ENCODE assay signal across 23 cellular contexts in genomic region chr21:40623550-40623949, GRCh38.
DNase-seq lines count a peak whose midpoint lies in the region; FAIRE-seq and TF ChIP-seq lines count a peak whose summit lies in the region.
"Had no signal": no experiment of that assay in that cellular context is flagged by ENCODE, and none has a peak within 500 bp of the region (broad histone marks: within the 10 kb centered on the region; RNA-seq: fewer than 3 reads in every experiment).

No MANE protein-coding gene starts in this region.

- no peak overlapping the region for H3K4me3 Mint-ChIP-seq in activated T-helper 1 cell treated with anti-CD3 and anti-CD28 coated beads, Interleukin-12 subunit alpha, Interleukin-12 subunit beta, Interleukin-2, Interleukin-4 antibody, amounts not matched to agents 30 ng/mL and 10 ng/mL and 1 ng/mL, durations not matched to agents 14 hours and 24 hours and 36 hours
- H3K4me3 Mint-ChIP-seq: T-cell had no signal

- H2AK5ac ChIP-seq in H1 (ENCODE audit: low read depth, low read length) = no peak overlapping the region

- H3K36me3 ChIP-seq in HUES48 (ENCODE audit: control insufficient read depth, insufficient read depth, low read length) (no peaks in the 10 kb centered on the region), H1 (ENCODE audit: control insufficient read depth in 2 of 4, insufficient read depth in 4 of 4, low read length in 3 of 4) (no peaks in the 10 kb centered on the region)
- H3K36me3 ChIP-seq: MG63 had no signal

- H4K8ac ChIP-seq in H1 (ENCODE audit: extremely low read depth, insufficient read depth, low read length) = no peak overlapping the region

- FAIRE-seq in H1 (lab: Jason Lieb, UNC) = no peak
- FAIRE-seq: GM19239, HTR-8/SVneo had no signal

- CTCF ChIA-PET in H1 (lab: Charles Lee; ENCODE audit: partially characterized antibody) = interaction anchor here (1.4 kb wide), 1 partner anchor 172 kb away, joined by 4 read pairs; no protein-coding TSS in a partner anchor

- H3K4ac ChIP-seq in H1 (replicated peaks; ENCODE audit: insufficient read length, low read depth, low read length) = no peak overlapping the region

- no peaks in the 10 kb centered on the region for H3K23me2 ChIP-seq in H1 (ENCODE audit: low read depth, low read length)

- H3K27me3 Mint-ChIP-seq in activated T-helper 1 cell treated with anti-CD3 and anti-CD28 coated beads, Interleukin-12 subunit alpha, Interleukin-12 subunit beta, Interleukin-2, Interleukin-4 antibody, amounts not matched to agents 30 ng/mL and 10 ng/mL and 1 ng/mL, durations not matched to agents 14 hours and 24 hours and 36 hours (ENCODE audit: insufficient read depth) = no peaks in the 10 kb centered on the region
- H3K27me3 Mint-ChIP-seq: T-cell had no signal

- no peak overlapping the region for H3K14ac ChIP-seq in H1 (ENCODE audit: insufficient read length)

- no peak overlapping the region for H3K9ac ChIP-seq in HUES48 (ENCODE audit: low read depth, low read length)
- no peak overlapping the region for H3K9ac ChIP-seq in H1 (replicated peaks in 1 of 4; ENCODE audit: extremely low read depth in 1 of 4, low read depth in 3 of 4, low read length in 3 of 4)

- H3K9me3 ChIP-seq in HUES48 (ENCODE audit: control insufficient read depth, insufficient read depth, low read length) (no peaks in the 10 kb centered on the region), H1 (ENCODE audit: insufficient read depth in 2 of 2, low read depth in 1 of 2, low read length in 1 of 2) (no peaks in the 10 kb centered on the region)
- H3K9me3 ChIP-seq: MG63 had no signal

- intact Hi-C loops in activated T-helper 1 cell treated with anti-CD3 and anti-CD28 coated beads, Interleukin-12 subunit alpha, Interleukin-12 subunit beta, Interleukin-2, Interleukin-4 antibody, amounts not matched to agents 30 ng/mL and 10 ng/mL and 1 ng/mL, durations not matched to agents 14 hours and 24 hours and 36 hours (cut with micrococcal nuclease) = no loop called here

- no peak overlapping the region for H2AFZ ChIP-seq in H1 (ENCODE audit: low read length)

- H2BK15ac ChIP-seq in H1 (ENCODE audit: low read length) = no peak overlapping the region

- H3K4me1 Mint-ChIP-seq in activated T-helper 1 cell treated with anti-CD3 and anti-CD28 coated beads, Interleukin-12 subunit alpha, Interleukin-12 subunit beta, Interleukin-2, Interleukin-4 antibody, amounts not matched to agents 30 ng/mL and 10 ng/mL and 1 ng/mL, durations not matched to agents 14 hours and 24 hours and 36 hours (ENCODE audit: low read depth) = no peaks in the 10 kb centered on the region
- H3K4me1 Mint-ChIP-seq: T-cell had no signal

- H3K4me3 ChIP-seq in HUES48 (ENCODE audit: low read depth, low read length) = peak overlapping the region; percentile 17; the same call in 1 of the 2 replicates
- H3K4me3 ChIP-seq in H1 (ENCODE audit: extremely low read depth in 1 of 4, insufficient read depth in 2 of 4, low read depth in 3 of 4, low read length in 4 of 4) = no peak overlapping the region
- H3K4me3 ChIP-seq: MG63 had no signal

- no peak overlapping the region for H2BK20ac ChIP-seq in H1 (ENCODE audit: low read length)

- no peaks in the 10 kb centered on the region for H3K79me1 ChIP-seq in H1 (ENCODE audit: low read depth, low read length)

- H3K27ac Mint-ChIP-seq in activated T-helper 1 cell treated with anti-CD3 and anti-CD28 coated beads, Interleukin-12 subunit alpha, Interleukin-12 subunit beta, Interleukin-2, Interleukin-4 antibody, amounts not matched to agents 30 ng/mL and 10 ng/mL and 1 ng/mL, durations not matched to agents 14 hours and 24 hours and 36 hours = no peak overlapping the region
- H3K27ac Mint-ChIP-seq: T-cell had no signal

- H3K4me1 ChIP-seq in HUES48 (ENCODE audit: control insufficient read depth, insufficient read depth, low read length) = peaks cover 30% of the 10 kb centered on the region
- peaks cover 0 to 11% (median 8%) of the 10 kb centered on the region in 4 experiments; a peak in 5 of 7 replicates for H3K4me1 ChIP-seq in H1 (replicated peaks in 1 of 4; ENCODE audit: control insufficient read depth in 3 of 4, insufficient read depth in 4 of 4, low read length in 3 of 4)

- peak in 2 of 3 experiments; percentile 24 to 62 for DNase-seq in NCI-H1417 (lab: John Stamatoyannopoulos, UW)
- DNase-seq in NCI-H1417 treated with DMSO at 0.1 percent for 48 hours (lab: John Stamatoyannopoulos, UW) = no peak
- peak; percentile 18 for DNase-seq in NCI-H526 treated with DMSO at 0.1 percent for 48 hours (lab: John Stamatoyannopoulos, UW)
- no peak for DNase-seq in H1 (ENCODE audit: low read depth in 1 of 2, low spot score in 2 of 2)
- no peak for DNase-seq in iPS-NIHi11 (ENCODE audit: low spot score)
- no peak for DNase-seq in activated T-helper 1 cell treated with anti-CD3 and anti-CD28 coated beads, Interleukin-12 subunit alpha, Interleukin-12 subunit beta, Interleukin-2, Interleukin-4 antibody, amounts not matched to agents 30 ng/mL and 10 ng/mL and 1 ng/mL, durations not matched to agents 14 hours and 24 hours and 36 hours (ENCODE audit: low spot score)
- DNase-seq in substantia nigra (lab: John Stamatoyannopoulos, UW) = no peak
- DNase-seq: 8988T, ACHN, Calu3, GOT3, HCEC 1CT, IMR-90, KG1, MG63, NCI-H2029, NCI-H446 treated with DMSO at 0.1 percent for 48 hours, RPMI8226, SHP77, T-cell had no signal

- no peaks in the 10 kb centered on the region for H3K79me2 ChIP-seq in H1 (ENCODE audit: control insufficient read depth in 1 of 2, insufficient read depth in 2 of 2, low read length in 2 of 2)

- peak overlapping the region; percentile 10 to 17; a peak in 2 of 4 replicates for H3K4me2 ChIP-seq in H1 (ENCODE audit: insufficient read depth in 1 of 2, low read depth in 2 of 2, low read length in 2 of 2)

- H4K91ac ChIP-seq in H1 (replicated peaks; ENCODE audit: insufficient read length, low read length) = no peak overlapping the region

- H2BK5ac ChIP-seq in H1 (ENCODE audit: low read depth, low read length) = no peak overlapping the region

- no peak overlapping the region for H2BK120ac ChIP-seq in H1 (replicated peaks; ENCODE audit: low read depth, low read length)

- H3K9me3 Mint-ChIP-seq in activated T-helper 1 cell treated with anti-CD3 and anti-CD28 coated beads, Interleukin-12 subunit alpha, Interleukin-12 subunit beta, Interleukin-2, Interleukin-4 antibody, amounts not matched to agents 30 ng/mL and 10 ng/mL and 1 ng/mL, durations not matched to agents 14 hours and 24 hours and 36 hours = peaks cover 15% of the 10 kb centered on the region

- H3K27ac ChIP-seq in HUES48 (ENCODE audit: low read depth, low read length) = peak overlapping the region; percentile 60
- no peak overlapping the region for H3K27ac ChIP-seq in H1 (ENCODE audit: low read depth, low read length)
- H3K27ac ChIP-seq in substantia nigra (ENCODE audit: low read depth, low read length, poor library complexity, severe bottlenecking) = no peak overlapping the region

- TF ChIP-seq POLR2A in H1 (IDR thresholded peaks at IDR 0.05; ENCODE audit: control extremely low read depth in 1 of 2, low read depth in 2 of 2, low read length in 2 of 2) = no peak

- TF ChIP-seq RAD21 in H1 (IDR thresholded peaks at IDR 0.05 in 1 of 2, conservative IDR thresholded peaks at IDR 0.05 in 1 of 2; ENCODE audit: low read depth in 2 of 2, low read length in 2 of 2) = no peak

- no peak for TF ChIP-seq CTCF in H1 (IDR thresholded peaks at IDR 0.05; ENCODE audit: control extremely low read depth in 1 of 3, insufficient read depth in 1 of 3, low read depth in 1 of 3, low read length in 3 of 3)

- no peak for TF ChIP-seq EP300 in H1 (IDR thresholded peaks at IDR 0.05; ENCODE audit: borderline replicate concordance in 1 of 2, low read depth in 2 of 2, low read length in 2 of 2)

- 19% methylated on average over 1 of the region's 1 CpG; no CpG with 5 or more reads in 1 of the 2 experiments for WGBS in H1 (ENCODE audit: extremely low coverage in 1 of 2, insufficient coverage in 1 of 2, insufficient read length in 1 of 2, insufficient replicate concordance in 2 of 2, low coverage in 1 of 2, low lambda C conversion rate in 2 of 2, missing lambda C conversion rate in 1 of 2), 2 experiments

- H3K56ac ChIP-seq in H1 (replicated peaks; ENCODE audit: insufficient read length, low read depth, low read length) = no peak overlapping the region

- H4K20me1 ChIP-seq in H1 (replicated peaks in 1 of 2; ENCODE audit: control insufficient read depth in 1 of 2, insufficient read depth in 2 of 2, low read length in 2 of 2) = no peaks in the 10 kb centered on the region

- H3K27me3 ChIP-seq in HUES48 (ENCODE audit: control insufficient read depth, insufficient read depth, low read length) (no peaks in the 10 kb centered on the region), H1 (replicated peaks in 1 of 4; ENCODE audit: control insufficient read depth in 3 of 4, extremely low read depth in 1 of 4, insufficient read depth in 3 of 4, low read length in 3 of 4) (no peaks in the 10 kb centered on the region)
- H3K27me3 ChIP-seq: MG63 had no signal

- H3K36me3 Mint-ChIP-seq in activated T-helper 1 cell treated with anti-CD3 and anti-CD28 coated beads, Interleukin-12 subunit alpha, Interleukin-12 subunit beta, Interleukin-2, Interleukin-4 antibody, amounts not matched to agents 30 ng/mL and 10 ng/mL and 1 ng/mL, durations not matched to agents 14 hours and 24 hours and 36 hours (ENCODE audit: low read depth) = no peaks in the 10 kb centered on the region
- H3K36me3 Mint-ChIP-seq: T-cell had no signal

- no peak overlapping the region for H4K5ac ChIP-seq in H1 (ENCODE audit: insufficient read length, low read depth, low read length)

- no peak overlapping the region for H3K23ac ChIP-seq in H1 (ENCODE audit: insufficient read length)

- peak overlapping the region; percentile 42; the same call in 1 of the 2 replicates for H3K18ac ChIP-seq in H1 (ENCODE audit: extremely low read depth, low read length)

- H2BK12ac ChIP-seq in H1 (ENCODE audit: low read depth, low read length) = no peak overlapping the region

- POLR2A ChIA-PET in H1 (lab: Charles Lee; ENCODE audit: partially characterized antibody) = no interaction called here

TF ChIP-seq in H1, 55 proteins besides CTCF, POLR2A, EP300 and RAD21 (continues in another document):
- TF ChIP-seq GTF2F1 (IDR thresholded peaks at IDR 0.05; ENCODE audit: borderline replicate concordance, low read depth, low read length) = no peak
- no peak for TF ChIP-seq ZNF274 (IDR thresholded peaks at IDR 0.05; ENCODE audit: borderline replicate concordance, extremely low read depth, low read length)
- TF ChIP-seq, protein P1, sequence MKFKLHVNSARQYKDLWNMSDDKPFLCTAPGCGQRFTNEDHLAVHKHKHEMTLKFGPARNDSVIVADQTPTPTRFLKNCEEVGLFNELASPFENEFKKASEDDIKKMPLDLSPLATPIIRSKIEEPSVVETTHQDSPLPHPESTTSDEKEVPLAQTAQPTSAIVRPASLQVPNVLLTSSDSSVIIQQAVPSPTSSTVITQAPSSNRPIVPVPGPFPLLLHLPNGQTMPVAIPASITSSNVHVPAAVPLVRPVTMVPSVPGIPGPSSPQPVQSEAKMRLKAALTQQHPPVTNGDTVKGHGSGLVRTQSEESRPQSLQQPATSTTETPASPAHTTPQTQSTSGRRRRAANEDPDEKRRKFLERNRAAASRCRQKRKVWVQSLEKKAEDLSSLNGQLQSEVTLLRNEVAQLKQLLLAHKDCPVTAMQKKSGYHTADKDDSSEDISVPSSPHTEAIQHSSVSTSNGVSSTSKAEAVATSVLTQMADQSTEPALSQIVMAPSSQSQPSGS (IDR thresholded peaks at IDR 0.05; ENCODE audit: low read length) = no peak

Comparison
In these comparisons a context has a peak if more than half of its experiments do, and no peak if none do; other contexts are left out.
1. DNase-seq: peak in NCI-H1417 (2 of 3) and NCI-H526 treated with DMSO at 0.1 percent for 48 hours (single experiment); none in NCI-H1417 treated with DMSO at 0.1 percent for 48 hours (single experiment), H1 (0 of 2), iPS-NIHi11 (single experiment), activated T-helper 1 cell treated with anti-CD3 and anti-CD28 coated beads, Interleukin-12 subunit alpha, Interleukin-12 subunit beta, Interleukin-2, Interleukin-4 antibody, amounts not matched to agents 30 ng/mL and 10 ng/mL and 1 ng/mL, durations not matched to agents 14 hours and 24 hours and 36 hours (single experiment) and substantia nigra (0 of 49).